Comparison of ENCODE assay signal across 1 cellular context in genomic region chr1:109312978-109313775, GRCh38.
TF ChIP-seq lines count a peak whose summit lies in the region.

No MANE protein-coding gene starts in this region.

TF ChIP-seq in endothelial cell of umbilical vein, 7 proteins besides CTCF, POLR2A, EP300 and RAD21:
- no peak for TF ChIP-seq MYC (IDR thresholded peaks at IDR 0.05; ENCODE audit: low read depth, low read length)
- no peak for TF ChIP-seq FOS (IDR thresholded peaks at IDR 0.05; ENCODE audit: borderline replicate concordance, insufficient read depth, low read length)
- TF ChIP-seq GATA2 (IDR thresholded peaks at IDR 0.05; ENCODE audit: insufficient read depth, insufficient read length, low read depth, low read length): no peak
- TF ChIP-seq JUN (IDR thresholded peaks at IDR 0.05; ENCODE audit: borderline replicate concordance, insufficient read depth, insufficient read length, low read depth): no peak
- no peak for TF ChIP-seq EZH2 (IDR thresholded peaks at IDR 0.05; ENCODE audit: borderline replicate concordance, low read depth, low read length, severe bottlenecking)
- no peak for TF ChIP-seq POLR2AphosphoS5 (IDR thresholded peaks at IDR 0.05; ENCODE audit: insufficient read depth, low read depth, low read length)
- TF ChIP-seq MAX (IDR thresholded peaks at IDR 0.05; ENCODE audit: insufficient read depth, insufficient read length): no peak
